In genomic region chr21:31921079-31921478, GRCh38 we compare ENCODE assay signal across 12 cellular contexts. TPM values are rescaled to one million over a fixed set of nuclear protein-coding genes. Genes with fewer than 3 reads are reported as not detected.
"Had no signal": no experiment of that assay in that cellular context is flagged by ENCODE, and none has a peak within 500 bp of the region (broad histone marks: within the 10 kb centered on the region; RNA-seq: fewer than 3 reads in every experiment).

No MANE protein-coding gene starts in this region.

- H3K9me3 ChIP-seq: right lobe of liver, transverse colon had no signal

- H3K9me3 Mint-ChIP-seq: activated CD4-positive, alpha-beta memory T cell treated with anti-CD3 and anti-CD28 coated beads for 36 hours; activated T-cell treated with anti-CD3 and anti-CD28 coated beads, Interleukin-2, amount 50 U/mL, for 24 hours had no signal

- H3K27ac ChIP-seq: cardiac muscle cell, dorsolateral prefrontal cortex, right lobe of liver, transverse colon had no signal

- H3K4me1 Mint-ChIP-seq: activated CD4-positive, alpha-beta T cell treated with anti-CD3 and anti-CD28 coated beads for 36 hours had no signal

- H3K27me3 Mint-ChIP-seq: activated T-cell treated with anti-CD3 and anti-CD28 coated beads, Interleukin-2, amount 50 U/mL, for 24 hours had no signal

- H3K36me3 ChIP-seq: cardiac muscle cell, right lobe of liver, transverse colon had no signal

- H3K4me1 ChIP-seq: right lobe of liver, transverse colon had no signal

- ATAC-seq: activated CD4-positive, alpha-beta T cell treated with anti-CD3 and anti-CD28 coated beads for 36 hours; left ventricle myocardium superior; right lobe of liver; stimulated activated naive CD8-positive, alpha-beta T cell treated with anti-CD3 and anti-CD28 coated beads, Interleukin-15, Interleukin-2, amounts not matched to agents 100 U/mL and 50 U/mL, for 24 hours had no signal

- H3K27me3 ChIP-seq: cardiac muscle cell, dorsolateral prefrontal cortex, right lobe of liver, transverse colon had no signal

- H3K27ac Mint-ChIP-seq: activated CD4-positive, alpha-beta memory T cell treated with anti-CD3 and anti-CD28 coated beads for 36 hours; activated CD4-positive, alpha-beta T cell treated with anti-CD3 and anti-CD28 coated beads for 36 hours; activated T-cell treated with anti-CD3 and anti-CD28 coated beads, Interleukin-2, amount 50 U/mL, for 24 hours had no signal

- H3K4me3 ChIP-seq: cardiac muscle cell, dorsolateral prefrontal cortex, right lobe of liver, transverse colon had no signal

- DNase-seq: activated CD4-positive, alpha-beta memory T cell treated with anti-CD3 and anti-CD28 coated beads for 36 hours; activated CD4-positive, alpha-beta T cell treated with anti-CD3 and anti-CD28 coated beads for 36 hours; activated naive CD4-positive, alpha-beta T cell treated with anti-CD3 and anti-CD28 coated beads, Interleukin-2, amount 50 U/mL, for 16 hours; activated T-cell treated with anti-CD3 and anti-CD28 coated beads, Interleukin-2, amount 50 U/mL, for 24 hours; dorsolateral prefrontal cortex; hypothalamus; left ventricle myocardium superior; right lobe of liver; stimulated activated naive CD8-positive, alpha-beta T cell treated with anti-CD3 and anti-CD28 coated beads, Interleukin-15, Interleukin-2, amounts not matched to agents 100 U/mL and 50 U/mL, for 24 hours; transverse colon had no signal

- H3K4me3 Mint-ChIP-seq: activated CD4-positive, alpha-beta memory T cell treated with anti-CD3 and anti-CD28 coated beads for 36 hours; activated CD4-positive, alpha-beta T cell treated with anti-CD3 and anti-CD28 coated beads for 36 hours; activated T-cell treated with anti-CD3 and anti-CD28 coated beads, Interleukin-2, amount 50 U/mL, for 24 hours had no signal

- H3K36me3 Mint-ChIP-seq: activated CD4-positive, alpha-beta memory T cell treated with anti-CD3 and anti-CD28 coated beads for 36 hours had no signal

RNA-seq across cellular contexts. Expression of gene HUNK, which starts 48.3 kb away (rescaled TPM):
- total RNA-seq: pulmonary artery endothelial cell had no signal
